ENCODE assay signal across 8 cellular contexts in the genomic region with DNA sequence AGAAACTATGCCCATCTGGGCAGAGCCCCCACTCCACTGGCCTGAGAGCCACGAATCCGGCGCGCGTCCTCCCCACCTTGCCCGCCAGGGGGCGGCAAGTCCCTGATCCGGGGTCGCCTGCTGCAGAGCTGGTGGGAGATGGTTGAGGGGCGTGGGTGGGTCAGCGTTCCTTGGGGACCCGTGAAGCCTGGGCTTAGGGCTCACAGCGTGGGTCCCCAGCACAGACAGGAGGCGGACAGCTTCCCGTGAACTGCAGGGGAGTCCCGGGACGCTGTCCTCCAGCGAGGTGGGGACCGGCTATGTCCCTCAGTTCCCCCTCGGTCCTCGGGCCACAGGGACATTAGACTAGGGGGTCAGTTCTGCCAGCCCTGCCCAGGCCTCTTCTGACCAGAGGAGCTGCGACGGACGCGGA. TPM values are rescaled to one million over a fixed set of nuclear protein-coding genes. Genes with fewer than 3 reads are reported as not detected.
DNase-seq lines count a peak whose midpoint lies in the region; ATAC-seq and TF ChIP-seq lines count a peak whose summit lies in the region.

No MANE protein-coding gene starts in this region.

- CTCF ChIA-PET in activated CD4-positive, alpha-beta memory T cell treated with anti-CD3 and anti-CD28 coated beads, Interleukin-2, amount 10 ng/mL, durations not matched to agents 7 days and 5 days (lab: Charles Lee) = interaction anchor here (0.6 to 2.3 kb wide), 58 partner anchors 9 to 623 kb away, joined by 3 to 91 read pairs (median 5); a partner anchor contains a TSS

- H3K27ac Mint-ChIP-seq in activated CD4-positive, alpha-beta memory T cell treated with anti-CD3 and anti-CD28 coated beads, Interleukin-2, amount 10 ng/mL, durations not matched to agents 7 days and 5 days = peak overlapping the region; percentile 90

- peaks cover 17% of the 10 kb centered on the region for H3K4me1 Mint-ChIP-seq in activated CD4-positive, alpha-beta memory T cell treated with anti-CD3 and anti-CD28 coated beads, Interleukin-2, amount 10 ng/mL, durations not matched to agents 7 days and 5 days

- H3K9me3 ChIP-seq in ectodermal cell (ENCODE audit: control insufficient read depth, low read length) (no peaks in the 10 kb centered on the region), lung (ENCODE audit: control insufficient read depth in 2 of 2, insufficient read depth in 1 of 2, low read length in 1 of 2) (no peaks in the 10 kb centered on the region)

- H3K36me3 ChIP-seq in ectodermal cell (ENCODE audit: control insufficient read depth, insufficient read depth, low read length) = peaks cover 13% of the 10 kb centered on the region
- H3K36me3 ChIP-seq in lung (ENCODE audit: control insufficient read depth in 2 of 2, insufficient read depth in 2 of 2, low read length in 2 of 2) = peaks cover 0 to 5% of the 10 kb centered on the region in 2 donors

- WGBS in ectodermal cell, 2 experiments = 0% methylated on average over 25 of the region's 25 CpGs
- WGBS in lung, 2 donors = 0% methylated on average over 25 of the region's 25 CpGs

- H3K4me1 ChIP-seq in ectodermal cell (ENCODE audit: control insufficient read depth, insufficient read depth, low read length) (peaks cover 9% of the 10 kb centered on the region), lung (ENCODE audit: control insufficient read depth in 2 of 2, insufficient read depth in 2 of 2, low read length in 2 of 2) (peaks cover 6 to 10% of the 10 kb centered on the region in 2 donors)

- no peaks in the 10 kb centered on the region for H3K9me3 Mint-ChIP-seq in activated CD4-positive, alpha-beta memory T cell treated with anti-CD3 and anti-CD28 coated beads, Interleukin-2, amount 10 ng/mL, durations not matched to agents 7 days and 5 days

- POLR2A ChIA-PET in activated CD4-positive, alpha-beta memory T cell treated with anti-CD3 and anti-CD28 coated beads, Interleukin-2, amount 10 ng/mL, durations not matched to agents 7 days and 5 days (lab: Charles Lee) = interaction anchor here (0.6 to 2.9 kb wide), 44 partner anchors 9 to 578 kb away, joined by 3 to 41 read pairs (median 6); a partner anchor contains a TSS

- peak overlapping the region; percentile 77 for H3K4me3 ChIP-seq in ectodermal cell (ENCODE audit: insufficient read depth, low read depth, low read length)
- peak overlapping the region; percentile 85 for H3K4me3 ChIP-seq in lung

- H3K27ac ChIP-seq in ectodermal cell (ENCODE audit: insufficient read depth, low read depth, low read length, poor library complexity, severe bottlenecking) (peak overlapping the region; percentile 91), lung (ENCODE audit: low read depth in 1 of 2, low read length in 1 of 2) (peak overlapping the region; percentile 93 to 98)

- DNase-seq in Ammon's horn (ENCODE audit: low spot score) (peak; percentile 76), NCI-H460 (ENCODE audit: extremely low read depth, low read depth) (peak; percentile 48), lung (ENCODE audit: low spot score) (peak; percentile 78)
- peak; percentile 80 for DNase-seq in activated CD4-positive, alpha-beta memory T cell treated with anti-CD3 and anti-CD28 coated beads, Interleukin-2, amount 10 ng/mL, durations not matched to agents 7 days and 5 days
- peak; percentile 63 for DNase-seq in stimulated activated CD8-positive, alpha-beta memory T cell treated with anti-CD3 and anti-CD28 coated beads, Interleukin-12 subunit alpha, Interleukin-12 subunit beta, amount 100 ng/mL, for 1 hour (ENCODE audit: low read depth)

- H3K27me3 ChIP-seq in ectodermal cell (ENCODE audit: control insufficient read depth, insufficient read depth, low read length, poor library complexity, severe bottlenecking) = no peaks in the 10 kb centered on the region
- H3K27me3 ChIP-seq in lung (ENCODE audit: control insufficient read depth, insufficient read depth) = no peaks in the 10 kb centered on the region

- peak; percentile 47 for TF ChIP-seq CTCF in lung (IDR thresholded peaks at IDR 0.05; ENCODE audit: control extremely low read depth, extremely low read depth)

- ATAC-seq in GM18873 (IDR thresholded peaks at IDR 0.05; ENCODE audit: low FRiP score, unreplicated experiment) (peak; percentile 56), HG03139 (IDR thresholded peaks at IDR 0.05; ENCODE audit: unreplicated experiment) (peak; percentile 47), lung (ENCODE audit: insufficient read depth, low FRiP score) (peak; percentile 78)

- H3K4me3 Mint-ChIP-seq in activated CD4-positive, alpha-beta memory T cell treated with anti-CD3 and anti-CD28 coated beads, Interleukin-2, amount 10 ng/mL, durations not matched to agents 7 days and 5 days = peak overlapping the region; percentile 94

- H3K27me3 Mint-ChIP-seq in activated CD4-positive, alpha-beta memory T cell treated with anti-CD3 and anti-CD28 coated beads, Interleukin-2, amount 10 ng/mL, durations not matched to agents 7 days and 5 days = peaks cover 2% of the 10 kb centered on the region

- H3K36me3 Mint-ChIP-seq in activated CD4-positive, alpha-beta memory T cell treated with anti-CD3 and anti-CD28 coated beads, Interleukin-2, amount 10 ng/mL, durations not matched to agents 7 days and 5 days (ENCODE audit: low read depth) = peaks cover 14% of the 10 kb centered on the region

RNA-seq across cellular contexts. Expression of a gene that starts 0.6 kb away (rescaled TPM):
- 45.7 and 50.1 TPM in 2 replicates for total RNA-seq in NCI-H460 (2014; rRNA removed; shearing (Covaris generic))
- 75.2 and 76.6 TPM in 2 replicates for polyA plus RNA-seq in NCI-H460 (2014; cell fraction: nucleus; rRNA removed)
- 10 to 100 TPM; 32.5 to 35.2 TPM for total RNA-seq in activated CD4-positive, alpha-beta memory T cell treated with anti-CD3 and anti-CD28 coated beads, Interleukin-2, amount 10 ng/mL, durations not matched to agents 7 days and 5 days
- polyA plus RNA-seq in ectodermal cell (2013, experiment 1 of 4) = 60.2 TPM
- 60.6 TPM for polyA plus RNA-seq in ectodermal cell (2013, experiment 2 of 4)
- polyA plus RNA-seq in ectodermal cell (2013, experiment 3 of 4) = 57.4 TPM
- 55.8 TPM for polyA plus RNA-seq in ectodermal cell (2013, experiment 4 of 4)
- total RNA-seq in lung = 10 to 100 TPM; 20.3 to 30.1 TPM
- 10 to 100 TPM; 36.5 to 50.6 TPM for polyA plus RNA-seq in lung

RNA-seq across cellular contexts. Expression of a gene that starts 11.3 kb away (rescaled TPM):
- total RNA-seq in NCI-H460 (2014; rRNA removed; shearing (Covaris generic)) = 15.7 and 17.2 TPM in 2 replicates
- 109 and 115 TPM in 2 replicates for polyA plus RNA-seq in NCI-H460 (2014; cell fraction: nucleus; rRNA removed)
- 10 to 100 TPM; 43.4 to 47.4 TPM for total RNA-seq in activated CD4-positive, alpha-beta memory T cell treated with anti-CD3 and anti-CD28 coated beads, Interleukin-2, amount 10 ng/mL, durations not matched to agents 7 days and 5 days
- polyA plus RNA-seq in ectodermal cell (2013, experiment 1 of 4) = 84.1 TPM
- 85.3 TPM for polyA plus RNA-seq in ectodermal cell (2013, experiment 2 of 4)
- 66.8 TPM for polyA plus RNA-seq in ectodermal cell (2013, experiment 3 of 4)
- polyA plus RNA-seq in ectodermal cell (2013, experiment 4 of 4) = 76.7 TPM
- 10 to 100 TPM; 30.8 to 41.6 TPM for total RNA-seq in lung
- polyA plus RNA-seq in lung = 10 to 100 TPM; 19.0 to 36.8 TPM

RNA-seq across cellular contexts. Expression of a gene that starts 14.9 kb away (rescaled TPM):
- total RNA-seq in NCI-H460 (2014; rRNA removed; shearing (Covaris generic)) = not detected in 2 replicates
- polyA plus RNA-seq in NCI-H460 (2014; cell fraction: nucleus; rRNA removed) = not detected in 2 replicates
- not detected for total RNA-seq in activated CD4-positive, alpha-beta memory T cell treated with anti-CD3 and anti-CD28 coated beads, Interleukin-2, amount 10 ng/mL, durations not matched to agents 7 days and 5 days
- polyA plus RNA-seq in ectodermal cell (2013, experiment 1 of 4) = not detected
- polyA plus RNA-seq in ectodermal cell (2013, experiment 2 of 4) = 0.28 TPM
- polyA plus RNA-seq in ectodermal cell (2013, experiment 3 of 4) = 0.27 TPM
- not detected for polyA plus RNA-seq in ectodermal cell (2013, experiment 4 of 4)
- total RNA-seq in lung = not detected
- under 1 TPM in 1 of 2 donors, not detected in 1; 0.10 TPM for polyA plus RNA-seq in lung

RNA-seq across cellular contexts. Expression of a gene that starts 28.0 kb away (rescaled TPM):
- total RNA-seq in NCI-H460 (2014; rRNA removed; shearing (Covaris generic)) = not detected in 2 replicates
- not detected in 2 replicates for polyA plus RNA-seq in NCI-H460 (2014; cell fraction: nucleus; rRNA removed)
- not detected for total RNA-seq in activated CD4-positive, alpha-beta memory T cell treated with anti-CD3 and anti-CD28 coated beads, Interleukin-2, amount 10 ng/mL, durations not matched to agents 7 days and 5 days
- not detected for polyA plus RNA-seq in ectodermal cell (2013, experiment 1 of 4)
- 0.04 TPM for polyA plus RNA-seq in ectodermal cell (2013, experiment 2 of 4)
- polyA plus RNA-seq in ectodermal cell (2013, experiment 3 of 4) = not detected
- not detected for polyA plus RNA-seq in ectodermal cell (2013, experiment 4 of 4)
- under 1 TPM in 1 of 2 donors, not detected in 1; 0.03 TPM for total RNA-seq in lung
- polyA plus RNA-seq in lung = not detected

RNA-seq across cellular contexts. Expression of a gene that starts 31.8 kb away (rescaled TPM):
- total RNA-seq in NCI-H460 (2014; rRNA removed; shearing (Covaris generic)) = 88.0 and 96.4 TPM in 2 replicates
- polyA plus RNA-seq in NCI-H460 (2014; cell fraction: nucleus; rRNA removed) = 136 and 197 TPM in 2 replicates
- 100 to 1,000 TPM; 263 to 266 TPM for total RNA-seq in activated CD4-positive, alpha-beta memory T cell treated with anti-CD3 and anti-CD28 coated beads, Interleukin-2, amount 10 ng/mL, durations not matched to agents 7 days and 5 days
- polyA plus RNA-seq in ectodermal cell (2013, experiment 1 of 4) = 177 TPM
- 172 TPM for polyA plus RNA-seq in ectodermal cell (2013, experiment 2 of 4)
- polyA plus RNA-seq in ectodermal cell (2013, experiment 3 of 4) = 136 TPM
- polyA plus RNA-seq in ectodermal cell (2013, experiment 4 of 4) = 154 TPM
- 100 to 1,000 TPM; 150 to 327 TPM for total RNA-seq in lung
- polyA plus RNA-seq in lung = 100 to 1,000 TPM; 130 to 381 TPM

Comparison
In these comparisons a context has a peak if more than half of its experiments do, and no peak if none do; other contexts are left out.
1. Peak in every context shown above with its lines: DNase-seq, ATAC-seq, H3K4me3 ChIP-seq and H3K27ac ChIP-seq.